In the genomic region with DNA sequence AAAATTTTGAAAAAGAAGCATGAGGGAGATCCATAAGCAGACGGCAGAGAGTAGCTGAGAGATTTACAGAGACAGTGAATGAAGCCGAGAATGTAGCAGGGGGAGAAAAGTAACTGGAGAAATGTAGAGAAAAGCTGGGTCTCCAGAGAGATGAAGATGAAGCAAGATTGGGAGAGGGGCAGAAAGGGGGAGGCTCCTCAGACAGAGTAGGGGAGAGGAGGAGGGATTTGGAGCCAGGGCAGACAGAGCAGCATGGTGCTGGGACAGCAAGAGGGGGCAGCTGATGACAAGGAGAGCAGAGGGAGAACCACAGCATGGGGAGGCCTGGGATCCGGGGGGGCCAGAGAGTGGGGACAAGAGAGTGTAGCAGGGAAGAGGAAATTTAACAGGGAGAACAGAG, we compare ENCODE assay signal across 9 cellular contexts. TPM values are rescaled to one million over a fixed set of nuclear protein-coding genes. Genes with fewer than 3 reads are reported as not detected.
DNase-seq lines count a peak whose midpoint lies in the region; ATAC-seq and TF ChIP-seq lines count a peak whose summit lies in the region.
"Had no signal": no experiment of that assay in that cellular context is flagged by ENCODE, and none has a peak within 500 bp of the region (broad histone marks: within the 10 kb centered on the region; RNA-seq: fewer than 3 reads in every experiment).

No MANE protein-coding gene starts in this region.

- no peak overlapping the region for H3K4ac ChIP-seq in neuronal stem cell (ENCODE audit: low read length)

- H3K36me3 Mint-ChIP-seq in Caco-2 (ENCODE audit: insufficient read depth, unreplicated experiment), result peaks cover 11% of the 10 kb centered on the region

- no peak overlapping the region for H2BK120ac ChIP-seq in neuronal stem cell (ENCODE audit: low read depth, low read length)

- no peak overlapping the region for H4K8ac ChIP-seq in neuronal stem cell (ENCODE audit: low read depth, low read length)

- H3K14ac ChIP-seq in neuronal stem cell (ENCODE audit: low read length), result no peak overlapping the region

- H3K23ac ChIP-seq in neuronal stem cell (ENCODE audit: low read depth, low read length, poor library complexity), result peak overlapping the region; percentile 69

- BruUV-seq in Caco-2 (replicated peaks; lab: Mats Ljungman, UMichigan) (no TSS peak), OCI-LY7 (replicated peaks; lab: Mats Ljungman, UMichigan) (no TSS peak)

- TF ChIP-seq CTCF in Caco-2 (IDR thresholded peaks at IDR 0.05; ENCODE audit: insufficient read depth in 1 of 2, low read depth in 1 of 2, low read length in 1 of 2, severe bottlenecking in 1 of 2, unreplicated experiment in 1 of 2) (no peak), OCI-LY7 (conservative IDR thresholded peaks at IDR 0.05; ENCODE audit: low read length) (no peak), esophagus squamous epithelium (IDR thresholded peaks at IDR 0.05) (no peak)

- H3K9ac ChIP-seq in neuronal stem cell (ENCODE audit: low read depth, low read length, poor library complexity), result no peak overlapping the region

- H3K4me3 ChIP-seq in Caco-2 (ENCODE audit: low read depth, low read length), result peak overlapping the region; percentile 56; the same call in 1 of the 2 replicates
- peak overlapping the region; percentile 59 for H3K4me3 ChIP-seq in OCI-LY7 (ENCODE audit: low read depth, low read length, poor library complexity, severe bottlenecking)
- H3K4me3 ChIP-seq in esophagus squamous epithelium, result peak overlapping the region; percentile 64 to 86 (median 77)
- H3K4me3 ChIP-seq in neuronal stem cell (ENCODE audit: low read length in 2 of 2), result peak overlapping the region; percentile 69 to 97

- H3K27ac Mint-ChIP-seq in Caco-2 (ENCODE audit: unreplicated experiment), result peak overlapping the region; percentile 23

- H3K4me1 ChIP-seq in Caco-2 (no peaks in the 10 kb centered on the region), OCI-LY7 (ENCODE audit: insufficient read depth, low read length, poor library complexity, severe bottlenecking) (no peaks in the 10 kb centered on the region), esophagus squamous epithelium (peaks cover 0 to 17% (median 7%) of the 10 kb centered on the region in 3 donors), neuronal stem cell (ENCODE audit: control insufficient read depth in 2 of 2, insufficient read depth in 1 of 2, low read depth in 1 of 2, low read length in 2 of 2) (peaks cover 1 to 4% of the 10 kb centered on the region in 2 donors)

- H3K4me2 ChIP-seq in OCI-LY7 (ENCODE audit: low read length) (no peak overlapping the region), neuronal stem cell (ENCODE audit: insufficient read depth, low read length, poor library complexity, severe bottlenecking) (peak overlapping the region; percentile 74)

- ATAC-seq in GM21723 (IDR thresholded peaks at IDR 0.05; ENCODE audit: unreplicated experiment) (no peak), GM21786 (IDR thresholded peaks at IDR 0.05; ENCODE audit: unreplicated experiment) (no peak)

- WGBS in esophagus squamous epithelium, 2 donors, result 10 to 13% methylated on average over 3 of the region's 3 CpGs
- no CpG with 5 or more reads among the region's 3 CpGs for WGBS in neuronal stem cell (ENCODE audit: extremely low coverage in 2 of 2, insufficient read length in 2 of 2, insufficient replicate concordance in 1 of 2), 2 donors

- no peaks in the 10 kb centered on the region for H3K4me1 Mint-ChIP-seq in Caco-2 (ENCODE audit: low read depth, unreplicated experiment)

- H2BK12ac ChIP-seq in neuronal stem cell (ENCODE audit: low read length), result no peak overlapping the region

- no peaks in the 10 kb centered on the region for H3K27me3 Mint-ChIP-seq in Caco-2 (ENCODE audit: insufficient read depth, unreplicated experiment)

- no peak overlapping the region for H4K91ac ChIP-seq in neuronal stem cell (ENCODE audit: low read depth, low read length, poor library complexity)

- no peaks in the 10 kb centered on the region for H3K79me2 ChIP-seq in OCI-LY7 (ENCODE audit: insufficient read depth, low read depth, low read length)

- CTCF ChIA-PET in Caco-2 (lab: Charles Lee) (no interaction called here), OCI-LY7 (lab: Charles Lee; ENCODE audit: unreplicated experiment) (no interaction called here)

- H2AFZ ChIP-seq in OCI-LY7 (ENCODE audit: low read length), result no peak overlapping the region
- peak overlapping the region; percentile 89 for H2AFZ ChIP-seq in neuronal stem cell (ENCODE audit: low read length)

- no peak for TF ChIP-seq POLR2A in esophagus squamous epithelium (IDR thresholded peaks at IDR 0.05)

- H2BK5ac ChIP-seq in neuronal stem cell (ENCODE audit: low read length), result no peak overlapping the region

- peaks cover 56% of the 10 kb centered on the region for H3K9me3 Mint-ChIP-seq in Caco-2 (ENCODE audit: unreplicated experiment)

- no peaks in the 10 kb centered on the region for H4K20me1 ChIP-seq in OCI-LY7 (ENCODE audit: insufficient read depth, low read length)

- H3K27me3 ChIP-seq in Caco-2 (replicated peaks; ENCODE audit: control insufficient read depth, insufficient read depth, low read length) (no peaks in the 10 kb centered on the region), esophagus squamous epithelium (no peaks in the 10 kb centered on the region), neuronal stem cell (ENCODE audit: control insufficient read depth in 3 of 3, insufficient read depth in 3 of 3, low read depth in 1 of 3, low read length in 3 of 3) (no peaks in the 10 kb centered on the region)

- no peak overlapping the region for H2BK15ac ChIP-seq in neuronal stem cell (ENCODE audit: low read length)

- no peak overlapping the region for H3K27ac ChIP-seq in OCI-LY7 (ENCODE audit: low read depth, low read length, poor library complexity, severe bottlenecking)
- peak overlapping the region in 2 of 4 donors; percentile 77 to 86 for H3K27ac ChIP-seq in esophagus squamous epithelium
- H3K27ac ChIP-seq in neuronal stem cell (replicated peaks; ENCODE audit: low read length), result no peak overlapping the region

- H3K9me2 ChIP-seq in OCI-LY7 (ENCODE audit: insufficient read depth, low read length), result no peaks in the 10 kb centered on the region

- H2AK5ac ChIP-seq in neuronal stem cell (ENCODE audit: low read depth, low read length), result no peak overlapping the region

- H3K36me3 ChIP-seq in Caco-2 (ENCODE audit: control insufficient read depth, insufficient read depth, low read length) (no peaks in the 10 kb centered on the region), OCI-LY7 (ENCODE audit: insufficient read depth, low read length) (no peaks in the 10 kb centered on the region), esophagus squamous epithelium (peaks cover 0 to 7% (median 0%) of the 10 kb centered on the region in 3 donors), neuronal stem cell (replicated peaks in 1 of 2; ENCODE audit: control insufficient read depth in 2 of 2, insufficient read depth in 2 of 2, low read length in 2 of 2) (peaks cover 4 to 32% of the 10 kb centered on the region in 2 donors)

- peaks cover 1% of the 10 kb centered on the region for H3K79me1 ChIP-seq in neuronal stem cell (ENCODE audit: low read depth, low read length)

- peak overlapping the region; percentile 70 for H3K4me3 Mint-ChIP-seq in Caco-2 (ENCODE audit: unreplicated experiment)

- no peak for DNase-seq in Caco-2
- DNase-seq in OCI-LY7 (ENCODE audit: low spot score), result no peak
- no peak for DNase-seq in esophagus squamous epithelium (lab: John Stamatoyannopoulos, UW)
- DNase-seq in neuronal stem cell (ENCODE audit: low spot score), result no peak
- no peak for DNase-seq in AG20443 (ENCODE audit: low spot score)
- DNase-seq in activated CD4-positive, CD25-positive, alpha-beta regulatory T cell (lab: John Stamatoyannopoulos, UW), result no peak
- DNase-seq: stimulated activated CD4-positive, alpha-beta T cell treated with anti-CD3 and anti-CD28 coated beads, Interleukin-4, amount 100 ng/mL, for 4 hours had no signal

- H3K9me3 ChIP-seq in Caco-2 (peaks cover 27% of the 10 kb centered on the region), OCI-LY7 (ENCODE audit: low read length) (peaks cover 14% of the 10 kb centered on the region; the same call in 1 of the 2 replicates), esophagus squamous epithelium (peaks cover 0 to 42% (median 28%) of the 10 kb centered on the region in 3 donors), neuronal stem cell (replicated peaks in 1 of 2; ENCODE audit: control insufficient read depth in 2 of 2, insufficient read depth in 1 of 2, low read depth in 1 of 2, low read length in 2 of 2) (peaks cover 7 to 42% of the 10 kb centered on the region in 2 donors)

- no peak overlapping the region for H3K18ac ChIP-seq in neuronal stem cell (ENCODE audit: low read length)

- intact Hi-C loops in Caco-2 (cut with micrococcal nuclease; ENCODE audit: unreplicated experiment) (no loop called here), OCI-LY7 (cut with micrococcal nuclease; ENCODE audit: unreplicated experiment) (no loop called here), esophagus squamous epithelium (cut with DNase I) (no loop called here)

- POLR2A ChIA-PET in Caco-2 (lab: Charles Lee), result no interaction called here
- POLR2A ChIA-PET in OCI-LY7 (lab: Charles Lee), result no interaction called here

RNA-seq across cellular contexts. Expression of a gene that starts 0.9 kb away (rescaled TPM):
- total RNA-seq in Caco-2 (2022) (0.41 TPM in 1 of 2 replicates, not detected in the other), OCI-LY7 (2022) (2.1 and 2.6 TPM in 2 replicates), esophagus squamous epithelium (under 1 TPM in 3 of 4 donors, not detected in 1; 0.15 to 0.95 (median 0.15) TPM)
- total RNA-seq in OCI-LY7 (2014; rRNA removed; shearing (Covaris generic)), result 0.13 and 0.54 TPM in 2 replicates
- 15.9 TPM for polyA plus RNA-seq in neuronal stem cell (2013, experiment 1 of 2)
- 14.3 TPM for polyA plus RNA-seq in neuronal stem cell (2013, experiment 2 of 2)

RNA-seq across cellular contexts. Expression of a gene that starts 32.7 kb away (rescaled TPM):
- total RNA-seq in Caco-2 (2022) (1.8 and 2.0 TPM in 2 replicates), OCI-LY7 (2022) (1.0 and 1.2 TPM in 2 replicates), esophagus squamous epithelium (10 to 100 TPM in 2 of 4 donors, 1 to 10 TPM in 2; 3.0 to 20.4 (median 8.0) TPM)
- total RNA-seq in OCI-LY7 (2014; rRNA removed; shearing (Covaris generic)), result 0.13 TPM in 1 of 2 replicates, not detected in the other
- polyA plus RNA-seq in neuronal stem cell (2013, experiment 1 of 2), result 24.2 TPM
- polyA plus RNA-seq in neuronal stem cell (2013, experiment 2 of 2), result 23.0 TPM

RNA-seq across cellular contexts. Expression of a gene that starts 40.0 kb away (rescaled TPM):
- total RNA-seq in Caco-2 (2022) (16.9 and 17.7 TPM in 2 replicates), OCI-LY7 (2022) (15.5 and 16.0 TPM in 2 replicates), esophagus squamous epithelium (1 to 10 TPM; 4.8 to 9.2 (median 6.8) TPM)
- total RNA-seq in OCI-LY7 (2014; rRNA removed; shearing (Covaris generic)), result 9.3 and 12.0 TPM in 2 replicates
- polyA plus RNA-seq in neuronal stem cell (2013, experiment 1 of 2), result 8.6 TPM
- 8.6 TPM for polyA plus RNA-seq in neuronal stem cell (2013, experiment 2 of 2)
